In the genomic region with DNA sequence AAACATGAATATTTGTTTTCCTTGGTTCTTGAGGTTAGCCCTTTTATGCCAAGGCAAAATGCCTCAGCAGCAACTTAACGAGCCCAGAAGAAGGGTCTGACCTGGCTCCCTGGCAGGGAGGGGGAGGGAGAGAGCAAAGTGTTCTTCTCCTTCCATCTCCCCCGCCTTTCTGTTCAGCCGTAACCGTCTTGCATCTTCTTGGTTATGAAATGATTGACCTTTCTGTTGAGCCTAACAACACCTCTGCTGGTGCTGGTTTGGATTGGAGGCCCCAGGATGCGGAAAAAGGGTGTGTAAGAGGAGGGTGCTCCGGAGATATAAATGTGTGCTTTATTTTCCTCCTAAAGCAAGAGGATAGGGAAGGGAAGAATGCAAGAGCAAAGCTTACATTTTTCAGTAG, we compare ENCODE assay signal across 20 cellular contexts. TPM values are rescaled to one million over a fixed set of nuclear protein-coding genes. Genes with fewer than 3 reads are reported as not detected.
DNase-seq lines count a peak whose midpoint lies in the region; TF ChIP-seq lines count a peak whose summit lies in the region.
"Had no signal": no experiment of that assay in that cellular context is flagged by ENCODE, and none has a peak within 500 bp of the region (broad histone marks: within the 10 kb centered on the region; RNA-seq: fewer than 3 reads in every experiment).

No MANE protein-coding gene starts in this region.

- peaks cover 3% of the 10 kb centered on the region for H3K79me1 ChIP-seq in neuronal stem cell (ENCODE audit: low read depth, low read length)

- H3K14ac ChIP-seq in neuronal stem cell (ENCODE audit: low read length): no peak overlapping the region

- H3K4ac ChIP-seq in neuronal stem cell (ENCODE audit: low read length): no peak overlapping the region

- H3K27me3 ChIP-seq in BLaER1 (no peaks in the 10 kb centered on the region), iPS-20b (ENCODE audit: insufficient read depth, low read length) (no peaks in the 10 kb centered on the region), parathyroid adenoma (ENCODE audit: control insufficient read depth, insufficient read depth, low read length) (no peaks in the 10 kb centered on the region), MG63 (no peaks in the 10 kb centered on the region), neuronal stem cell (ENCODE audit: control insufficient read depth in 3 of 3, insufficient read depth in 3 of 3, low read depth in 1 of 3, low read length in 3 of 3) (no peaks in the 10 kb centered on the region)

- no peak overlapping the region for H3K18ac ChIP-seq in neuronal stem cell (ENCODE audit: low read length)

- no peak overlapping the region for H2BK15ac ChIP-seq in neuronal stem cell (ENCODE audit: low read length)

- H2BK5ac ChIP-seq in neuronal stem cell (ENCODE audit: low read length): no peak overlapping the region

- H2BK12ac ChIP-seq in neuronal stem cell (ENCODE audit: low read length): no peak overlapping the region

- TF ChIP-seq POLR2A in NB4 (IDR thresholded peaks at IDR 0.05; ENCODE audit: extremely low read depth, insufficient read length): no peak

- no peak overlapping the region for H3K27ac ChIP-seq in BLaER1
- H3K27ac ChIP-seq in iPS-20b (ENCODE audit: low read length): no peak overlapping the region
- H3K27ac ChIP-seq in parathyroid adenoma: peak overlapping the region; percentile 86
- no peak overlapping the region for H3K27ac ChIP-seq in neuronal stem cell (replicated peaks; ENCODE audit: low read length)

- H3K4me1 ChIP-seq in BLaER1: peaks cover 28% of the 10 kb centered on the region
- H3K4me1 ChIP-seq in iPS-20b (ENCODE audit: insufficient read depth, low read length): peaks cover 39% of the 10 kb centered on the region
- peaks cover 34% of the 10 kb centered on the region for H3K4me1 ChIP-seq in parathyroid adenoma
- H3K4me1 ChIP-seq in neuronal stem cell (ENCODE audit: control insufficient read depth in 2 of 2, insufficient read depth in 1 of 2, low read depth in 1 of 2, low read length in 2 of 2): peaks cover 5 to 16% of the 10 kb centered on the region in 2 donors

- TF ChIP-seq CTCF in NB4 (IDR thresholded peaks at IDR 0.05; ENCODE audit: low read depth, low read length): no peak
- TF ChIP-seq CTCF in parathyroid adenoma (IDR thresholded peaks at IDR 0.05): no peak

- H3K4me3 ChIP-seq in BLaER1 (no peak overlapping the region), NB4 (ENCODE audit: low read depth, low read length) (no peak overlapping the region), iPS-20b (ENCODE audit: low read length) (no peak overlapping the region), parathyroid adenoma (ENCODE audit: low read depth, low read length) (no peak overlapping the region), MG63 (no peak overlapping the region), neuronal stem cell (ENCODE audit: low read length in 2 of 2) (no peak overlapping the region)

- H3K36me3 ChIP-seq in BLaER1: peaks cover 5% of the 10 kb centered on the region; the same call in 1 of the 2 replicates
- no peaks in the 10 kb centered on the region for H3K36me3 ChIP-seq in iPS-20b (ENCODE audit: insufficient read depth, low read depth, low read length)
- H3K36me3 ChIP-seq in parathyroid adenoma (ENCODE audit: control insufficient read depth, insufficient read depth, low read length): no peaks in the 10 kb centered on the region
- no peaks in the 10 kb centered on the region for H3K36me3 ChIP-seq in MG63
- no peaks in the 10 kb centered on the region for H3K36me3 ChIP-seq in neuronal stem cell (replicated peaks in 1 of 2; ENCODE audit: control insufficient read depth in 2 of 2, insufficient read depth in 2 of 2, low read length in 2 of 2)

- no peak overlapping the region for H2BK120ac ChIP-seq in neuronal stem cell (ENCODE audit: low read depth, low read length)

- DNase-seq in NB4 (ENCODE audit: low read depth) (peak; percentile 67), MG63 (no peak), NCI-H2107 (lab: John Stamatoyannopoulos, UW) (no peak), neuronal stem cell (ENCODE audit: low spot score) (no peak), inferior parietal cortex (ENCODE audit: extremely low spot score) (no peak)
- DNase-seq: activated CD8-positive, alpha-beta T cell treated with anti-CD3 and anti-CD28 coated beads for 36 hours; activated naive CD8-positive, alpha-beta T cell treated with anti-CD3 and anti-CD28 coated beads, Interleukin-2, amount 10 ng/mL, durations not matched to agents 7 days and 5 days; activated T-cell treated with anti-CD3 and anti-CD28 coated beads, Interleukin-2, amount 50 U/mL, for 48 hours; effector CD4-positive, alpha-beta T cell; EL; hippocampal formation; NCI-H146; NCI-H345; stimulated activated naive CD4-positive, alpha-beta T cell treated with Interleukin-2 at 50 U/mL for 16 hours; SW 1271 had no signal

- peaks cover 30% of the 10 kb centered on the region for H3K79me2 ChIP-seq in parathyroid adenoma

- H4K91ac ChIP-seq in neuronal stem cell (ENCODE audit: low read depth, low read length, poor library complexity): no peak overlapping the region

- H3K9ac ChIP-seq in BLaER1 (no peak overlapping the region), iPS-20b (ENCODE audit: low read depth, low read length) (0 out of 2 replicates have a peak overlapping the region, but pooled peaks have one; percentile 16), parathyroid adenoma (no peak overlapping the region), neuronal stem cell (ENCODE audit: low read depth, low read length, poor library complexity) (no peak overlapping the region)

- no peaks in the 10 kb centered on the region for H3K9me3 ChIP-seq in BLaER1
- H3K9me3 ChIP-seq in iPS-20b (ENCODE audit: insufficient read depth, low read depth, low read length): no peaks in the 10 kb centered on the region
- H3K9me3 ChIP-seq in parathyroid adenoma (ENCODE audit: control insufficient read depth, low read length): no peaks in the 10 kb centered on the region
- H3K9me3 ChIP-seq in MG63: no peaks in the 10 kb centered on the region
- no peaks in the 10 kb centered on the region for H3K9me3 ChIP-seq in neuronal stem cell (replicated peaks in 1 of 2; ENCODE audit: control insufficient read depth in 2 of 2, insufficient read depth in 1 of 2, low read depth in 1 of 2, low read length in 2 of 2)

- no peak overlapping the region for H4K8ac ChIP-seq in neuronal stem cell (ENCODE audit: low read depth, low read length)

- H2AFZ ChIP-seq in parathyroid adenoma: peak overlapping the region; percentile 3
- H2AFZ ChIP-seq in neuronal stem cell (ENCODE audit: low read length): no peak overlapping the region

- no CpG with 5 or more reads among the region's 6 CpGs for WGBS in neuronal stem cell (ENCODE audit: extremely low coverage in 2 of 2, insufficient read length in 2 of 2, insufficient replicate concordance in 1 of 2), 2 donors

- H4K20me1 ChIP-seq in BLaER1: peaks cover 66% of the 10 kb centered on the region

- peak overlapping the region; percentile 60 for H3K4me2 ChIP-seq in BLaER1
- peak overlapping the region; percentile 21 for H3K4me2 ChIP-seq in parathyroid adenoma (ENCODE audit: low read length)
- H3K4me2 ChIP-seq in neuronal stem cell (ENCODE audit: insufficient read depth, low read length, poor library complexity, severe bottlenecking): no peak overlapping the region

- H3K23ac ChIP-seq in neuronal stem cell (ENCODE audit: low read depth, low read length, poor library complexity): no peak overlapping the region

- H2AK5ac ChIP-seq in neuronal stem cell (ENCODE audit: low read depth, low read length): no peak overlapping the region

RNA-seq across cellular contexts. Expression of a gene that starts 44.7 kb away (rescaled TPM):
- not detected in 2 replicates for total RNA-seq in MG63 (2014; rRNA removed; shearing (Covaris generic); ENCODE audit: low replicate concordance)
- not detected for polyA plus RNA-seq in neuronal stem cell (2013, experiment 1 of 2)
- polyA plus RNA-seq in neuronal stem cell (2013, experiment 2 of 2): not detected
- total RNA-seq: activated CD8-positive, alpha-beta T cell treated with anti-CD3 and anti-CD28 coated beads for 36 hours; fibroblast of lung had no signal
- polyA plus RNA-seq: AG04450, fibroblast of lung had no signal
